ENCODE assay signal across 24 cellular contexts in genomic region chr12:130672122-130672825, GRCh38. TPM values are rescaled to one million over a fixed set of nuclear protein-coding genes. Genes with fewer than 3 reads are reported as not detected.
"Had no signal": no experiment of that assay in that cellular context is flagged by ENCODE, and none has a peak within 500 bp of the region (broad histone marks: within the 10 kb centered on the region; RNA-seq: fewer than 3 reads in every experiment).

No MANE protein-coding gene starts in this region.

- H3K27me3 ChIP-seq: brain microvascular endothelial cell, left lung, neural progenitor cell, upper lobe of left lung had no signal

- H3K4me1 ChIP-seq: left lung, neural progenitor cell, upper lobe of left lung had no signal

- H3K36me3 ChIP-seq: brain microvascular endothelial cell, left lung, neural progenitor cell, upper lobe of left lung had no signal

- H3K9ac ChIP-seq: neural progenitor cell had no signal

- H3K4me3 ChIP-seq: left lung, lung, neural progenitor cell, upper lobe of left lung had no signal

- H3K27ac ChIP-seq: brain microvascular endothelial cell, left lung, neural progenitor cell, upper lobe of left lung had no signal

- H3K4me1 Mint-ChIP-seq: activated B cell treated with CpG ODN at 0.5 μM for 24 hours; activated CD4-positive, alpha-beta T cell treated with anti-CD3 and anti-CD28 coated beads for 36 hours; activated T-helper 17 cell treated with anti-CD3 and anti-CD28 coated beads, Interleukin-2, amount 50 U/mL, for 72 hours; naive thymus-derived CD4-positive, alpha-beta T cell had no signal

- FAIRE-seq: endothelial cell of umbilical vein had no signal

- DNase-seq: activated B cell treated with CpG ODN at 0.5 μM for 24 hours; activated CD4-positive, alpha-beta T cell treated with anti-CD3 and anti-CD28 coated beads for 36 hours; activated CD4-positive, alpha-beta T cell treated with anti-CD3 and anti-CD28 coated beads, Interleukin-2, amount 50 U/mL, for 4 hours; activated CD8-positive, alpha-beta memory T cell treated with anti-CD3 and anti-CD28 coated beads for 24 hours; activated CD8-positive, alpha-beta memory T cell treated with anti-CD3 and anti-CD28 coated beads, Interleukin-2, amount 50 U/mL, for 4 hours; activated T-cell treated with anti-CD3 and anti-CD28 coated beads, Interleukin-2, amount 50 U/mL, for 24 hours; aorta; brain microvascular endothelial cell; caudate nucleus; dermis blood vessel endothelial cell; effector CD8-positive, alpha-beta T cell; foreskin melanocyte; left lung; naive thymus-derived CD4-positive, alpha-beta T cell; stimulated activated CD4-positive, alpha-beta T cell treated with anti-CD3 and anti-CD28 coated beads, Interleukin-4, amount 100 ng/mL, for 24 hours; stimulated activated naive CD4-positive, alpha-beta T cell treated with Interleukin-2 at 50 U/mL for 16 hours; T-helper 9 cell; upper lobe of left lung had no signal

- H3K27me3 Mint-ChIP-seq: activated B cell treated with CpG ODN at 0.5 μM for 24 hours; activated CD4-positive, alpha-beta T cell treated with anti-CD3 and anti-CD28 coated beads for 36 hours; activated T-cell treated with anti-CD3 and anti-CD28 coated beads, Interleukin-2, amount 50 U/mL, for 24 hours; activated T-helper 17 cell treated with anti-CD3 and anti-CD28 coated beads, Interleukin-2, amount 50 U/mL, for 72 hours had no signal

- ATAC-seq: activated CD4-positive, alpha-beta T cell treated with anti-CD3 and anti-CD28 coated beads for 36 hours; activated naive CD4-positive, alpha-beta T cell treated with anti-CD3 and anti-CD28 coated beads, Interleukin-2, amount 50 U/mL, for 72 hours; activated T-helper 17 cell treated with anti-CD3 and anti-CD28 coated beads, Interleukin-2, amount 50 U/mL, for 72 hours; esophagus mucosa; left lung; naive thymus-derived CD4-positive, alpha-beta T cell had no signal

- H3K4me2 ChIP-seq: neural progenitor cell had no signal

- H2AFZ ChIP-seq: neural progenitor cell had no signal

- H3K27ac Mint-ChIP-seq: activated B cell treated with CpG ODN at 0.5 μM for 24 hours; activated CD4-positive, alpha-beta T cell treated with anti-CD3 and anti-CD28 coated beads for 36 hours; activated naive CD4-positive, alpha-beta T cell treated with anti-CD3 and anti-CD28 coated beads, Interleukin-2, amount 50 U/mL, for 72 hours; activated T-cell treated with anti-CD3 and anti-CD28 coated beads, Interleukin-2, amount 50 U/mL, for 24 hours; activated T-helper 17 cell treated with anti-CD3 and anti-CD28 coated beads, Interleukin-2, amount 50 U/mL, for 72 hours; naive thymus-derived CD4-positive, alpha-beta T cell had no signal

- H3K4me3 Mint-ChIP-seq: activated B cell treated with CpG ODN at 0.5 μM for 24 hours; activated CD4-positive, alpha-beta T cell treated with anti-CD3 and anti-CD28 coated beads for 36 hours; activated T-cell treated with anti-CD3 and anti-CD28 coated beads, Interleukin-2, amount 50 U/mL, for 24 hours; activated T-helper 17 cell treated with anti-CD3 and anti-CD28 coated beads, Interleukin-2, amount 50 U/mL, for 72 hours; naive thymus-derived CD4-positive, alpha-beta T cell; neural progenitor cell had no signal

RNA-seq across cellular contexts. Expression of gene RIMBP2, which starts 43.8 kb away (rescaled TPM):
- total RNA-seq: activated B cell treated with CpG ODN at 0.5 μM for 24 hours; activated CD4-positive, alpha-beta T cell treated with anti-CD3 and anti-CD28 coated beads for 36 hours; activated naive CD4-positive, alpha-beta T cell treated with anti-CD3 and anti-CD28 coated beads, Interleukin-2, amount 50 U/mL, for 72 hours; dermis blood vessel endothelial cell; endothelial cell of umbilical vein had no signal
- polyA plus RNA-seq: aorta; naive thymus-derived CD4-positive, alpha-beta T cell had no signal
